Comparison of ENCODE assay signal across 9 cellular contexts in genomic region chr7:120949393-120949799, GRCh38. TPM values are rescaled to one million over a fixed set of nuclear protein-coding genes. Genes with fewer than 3 reads are reported as not detected.
DNase-seq lines count a peak whose midpoint lies in the region; ATAC-seq and TF ChIP-seq lines count a peak whose summit lies in the region.
"Had no signal": no experiment of that assay in that cellular context is flagged by ENCODE, and none has a peak within 500 bp of the region (broad histone marks: within the 10 kb centered on the region; RNA-seq: fewer than 3 reads in every experiment).

No MANE protein-coding gene starts in this region.

- H3K27me3 ChIP-seq in ectodermal cell (ENCODE audit: control insufficient read depth, insufficient read depth, low read length, poor library complexity, severe bottlenecking) (no peaks in the 10 kb centered on the region), parathyroid adenoma (ENCODE audit: control insufficient read depth, insufficient read depth, low read length) (no peaks in the 10 kb centered on the region), colonic mucosa (no peaks in the 10 kb centered on the region)

- H3K4me1 ChIP-seq in ectodermal cell (ENCODE audit: control insufficient read depth, insufficient read depth, low read length) (peaks cover 3% of the 10 kb centered on the region), parathyroid adenoma (peaks cover 4% of the 10 kb centered on the region), colonic mucosa (no peaks in the 10 kb centered on the region)

- peak overlapping the region; percentile 75; the same call in 1 of the 2 replicates for H3K4me3 ChIP-seq in GM08714 (ENCODE audit: low read length)
- H3K4me3 ChIP-seq in ectodermal cell (ENCODE audit: insufficient read depth, low read depth, low read length) = peak overlapping the region; percentile 64
- H3K4me3 ChIP-seq in parathyroid adenoma (ENCODE audit: low read depth, low read length) = peak overlapping the region; percentile 79
- no peak overlapping the region for H3K4me3 ChIP-seq in colonic mucosa

- no peak for ATAC-seq in GM18870 (IDR thresholded peaks at IDR 0.05; ENCODE audit: unreplicated experiment)
- no peak for ATAC-seq in GM21447 (IDR thresholded peaks at IDR 0.05; ENCODE audit: unreplicated experiment)
- ATAC-seq: left lobe of liver had no signal

- peaks cover 8% of the 10 kb centered on the region for H3K36me3 ChIP-seq in ectodermal cell (ENCODE audit: control insufficient read depth, insufficient read depth, low read length)
- H3K36me3 ChIP-seq in parathyroid adenoma (ENCODE audit: control insufficient read depth, insufficient read depth, low read length) = no peaks in the 10 kb centered on the region
- no peaks in the 10 kb centered on the region for H3K36me3 ChIP-seq in colonic mucosa

- H3K9ac ChIP-seq in parathyroid adenoma (no peak overlapping the region), colonic mucosa (ENCODE audit: low read depth in 2 of 2, low read length in 2 of 2) (no peak overlapping the region)

- H3K9me3 ChIP-seq in ectodermal cell (ENCODE audit: control insufficient read depth, low read length) (no peaks in the 10 kb centered on the region), parathyroid adenoma (ENCODE audit: control insufficient read depth, low read length) (no peaks in the 10 kb centered on the region), colonic mucosa (no peaks in the 10 kb centered on the region)

- peak overlapping the region; percentile 85 for H2AFZ ChIP-seq in parathyroid adenoma

- H3K27ac ChIP-seq in ectodermal cell (ENCODE audit: insufficient read depth, low read depth, low read length, poor library complexity, severe bottlenecking) (no peak overlapping the region), parathyroid adenoma (no peak overlapping the region), colonic mucosa (no peak overlapping the region)

- WGBS in ectodermal cell, 2 experiments = 94% methylated on average over 5 of the region's 7 CpGs; no CpG with 5 or more reads in 1 of the 2 experiments

- DNase-seq in NCI-H69 (lab: John Stamatoyannopoulos, UW) (peak; percentile 30), NOMO-1 treated with DMSO at 0.1 percent for 48 hours (lab: John Stamatoyannopoulos, UW; ENCODE audit: unreplicated experiment) (no peak), colonic mucosa (no peak)

- no peaks in the 10 kb centered on the region for H3K79me2 ChIP-seq in parathyroid adenoma

- intact Hi-C loops in colonic mucosa (cut with DNase I) = no loop called here

- H3K4me2 ChIP-seq in parathyroid adenoma (ENCODE audit: low read length) = peak overlapping the region; percentile 84

- TF ChIP-seq CTCF in parathyroid adenoma (IDR thresholded peaks at IDR 0.05) = no peak
- no peak for TF ChIP-seq CTCF in colonic mucosa (IDR thresholded peaks at IDR 0.05)

RNA-seq across cellular contexts. Expression of gene ING3, which starts 1.2 kb away (rescaled TPM):
- 23.0 TPM for polyA plus RNA-seq in ectodermal cell (2013, experiment 1 of 4)
- 26.2 TPM for polyA plus RNA-seq in ectodermal cell (2013, experiment 2 of 4)
- polyA plus RNA-seq in ectodermal cell (2013, experiment 3 of 4) = 21.4 TPM
- polyA plus RNA-seq in ectodermal cell (2013, experiment 4 of 4) = 28.1 TPM
- total RNA-seq in colonic mucosa = 10 to 100 TPM; 12.7 to 13.6 TPM

RNA-seq across cellular contexts. Expression of gene CPED1, which starts 39.1 kb away (rescaled TPM):
- polyA plus RNA-seq in ectodermal cell (2013, experiment 1 of 4) = 1.5 TPM
- polyA plus RNA-seq in ectodermal cell (2013, experiment 2 of 4) = 0.66 TPM
- polyA plus RNA-seq in ectodermal cell (2013, experiment 3 of 4) = 1.4 TPM
- 1.3 TPM for polyA plus RNA-seq in ectodermal cell (2013, experiment 4 of 4)
- total RNA-seq in colonic mucosa = 10 to 100 TPM in 1 of 2 donors, 1 to 10 TPM in 1; 4.0 to 15.9 TPM
